In genomic region chr10:125774144-125774543, GRCh38 we compare ENCODE assay signal across 22 cellular contexts. TPM values are rescaled to one million over a fixed set of nuclear protein-coding genes. Genes with fewer than 3 reads are reported as not detected.
DNase-seq lines count a peak whose midpoint lies in the region; ATAC-seq and TF ChIP-seq lines count a peak whose summit lies in the region.
"Had no signal": no experiment of that assay in that cellular context is flagged by ENCODE, and none has a peak within 500 bp of the region (broad histone marks: within the 10 kb centered on the region; RNA-seq: fewer than 3 reads in every experiment).

No MANE protein-coding gene starts in this region.

- H3K14ac ChIP-seq in neuronal stem cell (ENCODE audit: low read length), result peak overlapping the region; percentile 38

- ATAC-seq in stimulated activated naive CD8-positive, alpha-beta T cell treated with anti-CD3 and anti-CD28 coated beads, Interleukin-15, amount 100 ng/mL, for 72 hours, result peak; percentile 38
- no peak for ATAC-seq in stimulated activated naive CD8-positive, alpha-beta T cell treated with anti-CD3 and anti-CD28 coated beads, Interleukin-15, Interleukin-2, amounts not matched to agents 100 U/mL and 50 U/mL, for 24 hours
- ATAC-seq in GM19452 (IDR thresholded peaks at IDR 0.05; ENCODE audit: unreplicated experiment), result no peak

- no peak overlapping the region for H2BK12ac ChIP-seq in neuronal stem cell (ENCODE audit: low read length)

- H3K23ac ChIP-seq in neuronal stem cell (ENCODE audit: low read depth, low read length, poor library complexity), result no peak overlapping the region

- H3K4me3 ChIP-seq in mammary epithelial cell (replicated peaks in 1 of 3; ENCODE audit: insufficient read depth in 1 of 3, low read depth in 2 of 3, low read length in 3 of 3) (no peak overlapping the region), neuronal stem cell (ENCODE audit: low read length in 2 of 2) (no peak overlapping the region)
- H3K4me3 ChIP-seq: A549 had no signal

- BruUV-seq in MCF 10A (replicated peaks; lab: Mats Ljungman, UMichigan) (no TSS peak), mammary epithelial cell (replicated peaks; lab: Mats Ljungman, UMichigan) (no TSS peak)

- H3K9me3 ChIP-seq in mammary epithelial cell (replicated peaks; ENCODE audit: insufficient read depth, low read length) (no peaks in the 10 kb centered on the region), neuronal stem cell (replicated peaks in 1 of 2; ENCODE audit: control insufficient read depth in 2 of 2, insufficient read depth in 1 of 2, low read depth in 1 of 2, low read length in 2 of 2) (no peaks in the 10 kb centered on the region)
- H3K9me3 ChIP-seq: A549, Caco-2 had no signal

- intact Hi-C loops in MCF 10A (cut with micrococcal nuclease) (no loop called here), mammary epithelial cell (cut with micrococcal nuclease) (no loop called here)

- H3K27me3 Mint-ChIP-seq in MCF 10A (ENCODE audit: insufficient read depth, unreplicated experiment) (peaks cover 31% of the 10 kb centered on the region), type B pancreatic cell (no peaks in the 10 kb centered on the region)
- H3K27me3 Mint-ChIP-seq in stimulated activated naive CD8-positive, alpha-beta T cell treated with anti-CD3 and anti-CD28 coated beads, Interleukin-15, amount 100 ng/mL, for 72 hours, result peaks cover 11% of the 10 kb centered on the region

- no peak overlapping the region for H3K4ac ChIP-seq in neuronal stem cell (ENCODE audit: low read length)

- H3K79me1 ChIP-seq in neuronal stem cell (ENCODE audit: low read depth, low read length), result peaks cover 2% of the 10 kb centered on the region

- no peak overlapping the region for H2AK5ac ChIP-seq in neuronal stem cell (ENCODE audit: low read depth, low read length)

- H3K9me3 Mint-ChIP-seq in MCF 10A (ENCODE audit: unreplicated experiment) (peaks cover 7% of the 10 kb centered on the region), type B pancreatic cell (no peaks in the 10 kb centered on the region)
- H3K9me3 Mint-ChIP-seq in stimulated activated naive CD8-positive, alpha-beta T cell treated with anti-CD3 and anti-CD28 coated beads, Interleukin-15, amount 100 ng/mL, for 72 hours, result no peaks in the 10 kb centered on the region
- H3K9me3 Mint-ChIP-seq: CD4-positive, alpha-beta T cell had no signal

- no peak for DNase-seq in MCF 10A (ENCODE audit: unreplicated experiment)
- DNase-seq in mammary epithelial cell, result no peak
- DNase-seq in stimulated activated naive CD8-positive, alpha-beta T cell treated with anti-CD3 and anti-CD28 coated beads, Interleukin-15, amount 100 ng/mL, for 72 hours, result no peak
- no peak for DNase-seq in stimulated activated naive CD8-positive, alpha-beta T cell treated with anti-CD3 and anti-CD28 coated beads, Interleukin-15, Interleukin-2, amounts not matched to agents 100 U/mL and 50 U/mL, for 24 hours
- no peak for DNase-seq in neuronal stem cell (ENCODE audit: low spot score)
- peak; percentile 64 for DNase-seq in type B pancreatic cell (ENCODE audit: extremely low spot score, unreplicated experiment)
- DNase-seq in GM19238 (ENCODE audit: insufficient read length, low spot score), result no peak
- DNase-seq: AML-193; Caco-2; CD4-positive, alpha-beta T cell; DMS153; DMS79; GDM1; H9 had no signal

- H3K4me3 Mint-ChIP-seq in MCF 10A (ENCODE audit: unreplicated experiment) (no peak overlapping the region), type B pancreatic cell (no peak overlapping the region)
- H3K4me3 Mint-ChIP-seq in stimulated activated naive CD8-positive, alpha-beta T cell treated with anti-CD3 and anti-CD28 coated beads, Interleukin-15, amount 100 ng/mL, for 72 hours, result no peak overlapping the region
- H3K4me3 Mint-ChIP-seq: CD4-positive, alpha-beta T cell; H9 had no signal

- H3K27ac ChIP-seq in mammary epithelial cell (ENCODE audit: insufficient read depth, low read depth, low read length) (no peak overlapping the region), neuronal stem cell (replicated peaks; ENCODE audit: low read length) (no peak overlapping the region)
- H3K27ac ChIP-seq: 22Rv1, A549, C4-2B had no signal

- H2BK120ac ChIP-seq in neuronal stem cell (ENCODE audit: low read depth, low read length), result no peak overlapping the region

- H3K9ac ChIP-seq in mammary epithelial cell (ENCODE audit: insufficient read depth, low read length) (no peak overlapping the region), neuronal stem cell (ENCODE audit: low read depth, low read length, poor library complexity) (no peak overlapping the region)

- H3K4me1 ChIP-seq in mammary epithelial cell (ENCODE audit: insufficient read depth, low read length) (no peaks in the 10 kb centered on the region), neuronal stem cell (ENCODE audit: control insufficient read depth in 2 of 2, insufficient read depth in 1 of 2, low read depth in 1 of 2, low read length in 2 of 2) (no peaks in the 10 kb centered on the region)
- H3K4me1 ChIP-seq: A549, Caco-2 had no signal

- no peak overlapping the region for H2BK5ac ChIP-seq in neuronal stem cell (ENCODE audit: low read length)

- no peak overlapping the region for H4K8ac ChIP-seq in neuronal stem cell (ENCODE audit: low read depth, low read length)

- no peaks in the 10 kb centered on the region for H4K20me1 ChIP-seq in mammary epithelial cell (ENCODE audit: insufficient read depth, low read length)

- H2AFZ ChIP-seq in mammary epithelial cell (ENCODE audit: low read depth, low read length), result no peak overlapping the region
- no peak overlapping the region for H2AFZ ChIP-seq in neuronal stem cell (ENCODE audit: low read length)

- H3K4me2 ChIP-seq in mammary epithelial cell (ENCODE audit: insufficient read depth, low read depth, low read length) (no peak overlapping the region), neuronal stem cell (ENCODE audit: insufficient read depth, low read length, poor library complexity, severe bottlenecking) (no peak overlapping the region)
- H3K4me2 ChIP-seq: A549 had no signal

- no peak overlapping the region for H4K91ac ChIP-seq in neuronal stem cell (ENCODE audit: low read depth, low read length, poor library complexity)

- H3K27ac Mint-ChIP-seq in MCF 10A (ENCODE audit: low read depth, unreplicated experiment) (peak overlapping the region; percentile 7), type B pancreatic cell (no peak overlapping the region)
- no peak overlapping the region for H3K27ac Mint-ChIP-seq in stimulated activated naive CD8-positive, alpha-beta T cell treated with anti-CD3 and anti-CD28 coated beads, Interleukin-15, amount 100 ng/mL, for 72 hours
- H3K27ac Mint-ChIP-seq: CD4-positive, alpha-beta T cell; H9 had no signal

- no peaks in the 10 kb centered on the region for H3K79me2 ChIP-seq in mammary epithelial cell (ENCODE audit: insufficient read depth, low read length)

- H3K36me3 ChIP-seq in mammary epithelial cell (ENCODE audit: insufficient read depth, low read length) (no peaks in the 10 kb centered on the region), neuronal stem cell (replicated peaks in 1 of 2; ENCODE audit: control insufficient read depth in 2 of 2, insufficient read depth in 2 of 2, low read length in 2 of 2) (peaks cover 0 to 4% of the 10 kb centered on the region in 2 donors)

- H3K18ac ChIP-seq in neuronal stem cell (ENCODE audit: low read length), result no peak overlapping the region

- POLR2A ChIA-PET in MCF 10A (lab: Yijun Ruan, JAX), result no interaction called here

- WGBS in mammary epithelial cell (ENCODE audit: low coverage, missing lambda C conversion rate), result 94% methylated on average over 8 of the region's 31 CpGs
- no CpG with 5 or more reads among the region's 31 CpGs for WGBS in neuronal stem cell (ENCODE audit: extremely low coverage in 2 of 2, insufficient read length in 2 of 2, insufficient replicate concordance in 1 of 2), 2 donors

- dilution Hi-C loops in mammary epithelial cell (cut with HindIII; ENCODE audit: low sequenced_read_pairs), result no loop called here

- no peaks in the 10 kb centered on the region for H3K27me3 ChIP-seq in mammary epithelial cell (ENCODE audit: insufficient read depth, low read length)
- no peaks in the 10 kb centered on the region for H3K27me3 ChIP-seq in neuronal stem cell (ENCODE audit: control insufficient read depth in 3 of 3, insufficient read depth in 3 of 3, low read depth in 1 of 3, low read length in 3 of 3)

- H2BK15ac ChIP-seq in neuronal stem cell (ENCODE audit: low read length), result no peak overlapping the region

- TF ChIP-seq CTCF in MCF 10A (IDR thresholded peaks at IDR 0.05; ENCODE audit: unreplicated experiment), result no peak
- TF ChIP-seq CTCF in mammary epithelial cell (conservative IDR thresholded peaks at IDR 0.05 in 1 of 2, IDR thresholded peaks at IDR 0.05 in 1 of 2; ENCODE audit: extremely low read depth in 1 of 2, insufficient read depth in 1 of 2, low read depth in 1 of 2, low read length in 2 of 2), result no peak
- no peak for TF ChIP-seq CTCF in type B pancreatic cell (conservative IDR thresholded peaks at IDR 0.05)

- CTCF ChIA-PET in MCF 10A (lab: Yijun Ruan, JAX), result no interaction called here
- CTCF ChIA-PET in mammary epithelial cell (lab: Charles Lee; ENCODE audit: low non-redundant PET), result no interaction called here

- in situ Hi-C loops in mammary epithelial cell (cut with MboI; ENCODE audit: low sequenced_read_pairs in 2 of 2), result no loop called here

- H3K4me1 Mint-ChIP-seq in MCF 10A (ENCODE audit: insufficient read depth, unreplicated experiment) (peaks cover 6% of the 10 kb centered on the region), type B pancreatic cell (ENCODE audit: unreplicated experiment) (no peaks in the 10 kb centered on the region)
- H3K4me1 Mint-ChIP-seq in stimulated activated naive CD8-positive, alpha-beta T cell treated with anti-CD3 and anti-CD28 coated beads, Interleukin-15, amount 100 ng/mL, for 72 hours, result no peaks in the 10 kb centered on the region
- H3K4me1 Mint-ChIP-seq: H9 had no signal

- no peaks in the 10 kb centered on the region for H3K36me3 Mint-ChIP-seq in MCF 10A (ENCODE audit: insufficient read depth, unreplicated experiment)
- H3K36me3 Mint-ChIP-seq in type B pancreatic cell, result no peaks in the 10 kb centered on the region

RNA-seq across cellular contexts. Expression of gene MMP21, which starts 1.5 kb away (rescaled TPM):
- total RNA-seq in MCF 10A (2022) (not detected in 2 replicates), mammary epithelial cell (not detected), type B pancreatic cell (ENCODE audit: low replicate concordance) (0.31 TPM in 1 of 2 replicates, not detected in the other)
- not detected for polyA plus RNA-seq in mammary epithelial cell
- not detected for polyA minus RNA-seq in mammary epithelial cell
- polyA plus RNA-seq in neuronal stem cell (2013, experiment 1 of 2), result not detected
- 0.03 TPM for polyA plus RNA-seq in neuronal stem cell (2013, experiment 2 of 2)
- total RNA-seq: Caco-2, Daoy, H1, H9, HepG2 had no signal
- polyA plus RNA-seq: BJ, H1, HepG2 had no signal

RNA-seq across cellular contexts. Expression of gene UROS, which starts 48.9 kb away (rescaled TPM):
- total RNA-seq in MCF 10A (2022), result 55.0 and 64.4 TPM in 2 replicates
- total RNA-seq in mammary epithelial cell, result 10 to 100 TPM; 55.8 to 63.7 TPM
- polyA plus RNA-seq in mammary epithelial cell, result 42.7 TPM
- polyA minus RNA-seq in mammary epithelial cell, result 24.8 TPM
- 55.7 TPM for polyA plus RNA-seq in neuronal stem cell (2013, experiment 1 of 2)
- 54.9 TPM for polyA plus RNA-seq in neuronal stem cell (2013, experiment 2 of 2)
- total RNA-seq in type B pancreatic cell (ENCODE audit: low replicate concordance), result 42.0 and 52.5 TPM in 2 replicates

RNA-seq across cellular contexts. Expression of gene BCCIP, which starts 49.2 kb away (rescaled TPM):
- total RNA-seq in MCF 10A (2022) (70.8 and 88.2 TPM in 2 replicates), mammary epithelial cell (10 to 100 TPM; 21.2 to 74.4 TPM), type B pancreatic cell (ENCODE audit: low replicate concordance) (55.9 and 81.5 TPM in 2 replicates)
- polyA plus RNA-seq in mammary epithelial cell, result 44.1 TPM
- 21.2 TPM for polyA minus RNA-seq in mammary epithelial cell
- 82.2 TPM for polyA plus RNA-seq in neuronal stem cell (2013, experiment 1 of 2)
- polyA plus RNA-seq in neuronal stem cell (2013, experiment 2 of 2), result 82.6 TPM

RNA-seq across cellular contexts. Expression of gene EDRF1, which starts 54.6 kb away (rescaled TPM):
- total RNA-seq in MCF 10A (2022) (24.1 and 28.2 TPM in 2 replicates), mammary epithelial cell (10 to 100 TPM; 18.2 to 23.1 TPM), type B pancreatic cell (ENCODE audit: low replicate concordance) (27.7 and 35.4 TPM in 2 replicates)
- polyA plus RNA-seq in mammary epithelial cell, result 11.1 TPM
- polyA minus RNA-seq in mammary epithelial cell, result 6.3 TPM
- polyA plus RNA-seq in neuronal stem cell (2013, experiment 1 of 2), result 21.4 TPM
- polyA plus RNA-seq in neuronal stem cell (2013, experiment 2 of 2), result 22.1 TPM
